ENCODE assay signal across 8 cellular contexts in the genomic region with DNA sequence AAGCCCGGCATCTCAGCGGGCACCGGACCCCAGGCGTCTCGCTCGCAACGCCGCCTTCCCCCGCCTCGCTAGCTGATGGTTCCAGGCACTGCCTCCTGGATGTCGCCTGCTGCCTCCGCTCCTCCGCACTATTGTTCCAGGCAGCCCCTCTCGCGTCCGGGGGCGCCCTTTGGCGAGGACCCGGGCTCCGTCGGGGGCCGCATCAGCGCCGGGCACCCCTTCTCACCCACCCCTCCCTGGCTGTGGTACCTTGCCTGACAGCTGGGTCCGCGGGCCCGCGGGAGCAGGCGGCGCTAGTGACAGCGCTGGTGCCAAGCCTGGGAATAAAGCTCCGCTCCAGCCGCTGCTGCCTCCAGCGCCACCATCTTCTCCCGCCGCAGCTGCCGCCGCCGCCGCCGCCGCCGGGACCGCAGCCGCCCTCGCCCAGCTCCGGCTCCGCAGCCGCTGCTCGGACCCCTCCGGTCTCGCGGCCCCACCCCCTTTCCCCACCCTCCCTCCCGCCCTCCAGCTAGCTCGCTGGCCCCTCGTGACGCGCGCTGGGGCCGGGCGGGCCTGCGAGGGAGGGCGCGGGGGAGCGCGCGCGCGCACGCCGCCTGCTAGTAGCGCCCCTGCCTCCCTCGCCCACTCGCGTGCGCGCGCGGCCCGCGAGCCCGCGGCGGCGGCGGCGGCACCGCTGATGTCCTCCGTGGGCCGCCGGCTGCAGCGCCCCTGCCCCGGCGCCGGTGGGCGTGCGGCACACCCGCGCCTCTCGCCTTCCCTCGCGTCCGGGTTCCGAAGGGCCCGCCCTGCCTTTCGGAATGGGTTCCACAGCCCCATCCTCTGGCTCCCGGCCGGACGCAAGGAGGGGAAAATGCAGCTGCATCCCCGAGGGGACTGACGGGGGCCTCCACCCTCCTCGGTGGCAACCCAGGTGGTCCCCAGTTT. TPM values are rescaled to one million over a fixed set of nuclear protein-coding genes. Genes with fewer than 3 reads are reported as not detected.
DNase-seq lines count a peak whose midpoint lies in the region; ATAC-seq and TF ChIP-seq lines count a peak whose summit lies in the region.

A gene (minus strand): TSS at position 468 of the 924 bp plus-strand sequence.

- peak; percentile 38 for ATAC-seq in GM23338

- peaks cover 6% of the 10 kb centered on the region for H3K4me1 ChIP-seq in GM23338 (ENCODE audit: insufficient read depth)
- H3K4me1 ChIP-seq in Loucy (ENCODE audit: insufficient read depth, low read length, poor library complexity, severe bottlenecking), result peaks cover 23% of the 10 kb centered on the region
- peaks cover 12% of the 10 kb centered on the region for H3K4me1 ChIP-seq in smooth muscle cell (ENCODE audit: low read depth)

- H3K27me3 ChIP-seq in GM23338 (ENCODE audit: insufficient read depth) (peaks cover 35% of the 10 kb centered on the region), Loucy (ENCODE audit: insufficient read depth, low read length, poor library complexity, severe bottlenecking) (no peaks in the 10 kb centered on the region), smooth muscle cell (ENCODE audit: low read depth) (peaks cover 20% of the 10 kb centered on the region)

- DNase-seq in GM03348 (ENCODE audit: low spot score) (peak; percentile 93), GM23338 (ENCODE audit: low spot score) (peak; percentile 64), UCSD-AML1 (lab: John Stamatoyannopoulos, UW; ENCODE audit: unreplicated experiment) (peak; percentile 27), caudate nucleus (lab: John Stamatoyannopoulos, UW) (peak in 57 of 61 donors; percentile 44 to 90 (median 77)), iris pigment epithelial cell (ENCODE audit: low read depth) (peak; percentile 32), smooth muscle cell (lab: John Stamatoyannopoulos, UW; ENCODE audit: unreplicated experiment) (peak; percentile 66), NCI-H1694 (lab: John Stamatoyannopoulos, UW) (no peak)

- H3K27me3 Mint-ChIP-seq in GM23338 (ENCODE audit: insufficient read depth, low read depth, poor library complexity), result peaks cover 25% of the 10 kb centered on the region

- H2AFZ ChIP-seq in GM23338 (peak within 1 kb of the TSS; percentile 97), Loucy (ENCODE audit: low read length) (peak within 1 kb of the TSS; percentile 96), smooth muscle cell (ENCODE audit: low read depth) (peak within 1 kb of the TSS; percentile 95)

- H3K36me3 ChIP-seq in GM23338 (ENCODE audit: insufficient read depth) (no peaks in the 10 kb centered on the region), Loucy (ENCODE audit: insufficient read depth, low read length) (no peaks in the 10 kb centered on the region), smooth muscle cell (ENCODE audit: low read depth) (no peaks in the 10 kb centered on the region)

- H3K9me3 ChIP-seq in Loucy (ENCODE audit: insufficient read depth, low read depth, low read length), result no peaks in the 10 kb centered on the region
- no peaks in the 10 kb centered on the region for H3K9me3 ChIP-seq in smooth muscle cell (replicated peaks; ENCODE audit: low read depth)

- H3K4me1 Mint-ChIP-seq in GM23338, result peaks cover 12% of the 10 kb centered on the region; the same call in 2 of the 3 replicates

- H3K4me2 ChIP-seq in GM23338 (peak within 1 kb of the TSS; percentile 95), Loucy (ENCODE audit: low read depth, low read length, poor library complexity, severe bottlenecking) (peak within 1 kb of the TSS; percentile 93), smooth muscle cell (peak within 1 kb of the TSS; percentile 91)

- H3K9me3 Mint-ChIP-seq in GM23338, result no peaks in the 10 kb centered on the region

- no peaks in the 10 kb centered on the region; the same call in 2 of the 3 replicates for H3K36me3 Mint-ChIP-seq in GM23338 (ENCODE audit: low read depth)

- H3K4me3 ChIP-seq in GM23338, result peak within 1 kb of the TSS; percentile 81
- peak within 1 kb of the TSS; percentile 92 for H3K4me3 ChIP-seq in Loucy (ENCODE audit: low read length, poor library complexity, severe bottlenecking)
- H3K4me3 ChIP-seq in smooth muscle cell, result peak within 1 kb of the TSS; percentile 68

- H3K4me3 Mint-ChIP-seq in GM23338, result peak within 1 kb of the TSS; percentile 68

- H3K9me2 ChIP-seq in GM23338 (ENCODE audit: insufficient read depth), result no peaks in the 10 kb centered on the region
- no peaks in the 10 kb centered on the region for H3K9me2 ChIP-seq in Loucy (replicated peaks; ENCODE audit: low read depth, low read length)

- H3K27ac ChIP-seq in GM23338 (ENCODE audit: low read depth), result 0 out of 2 replicates have a peak within 1 kb of the TSS, but pooled peaks have one; percentile 30
- peak within 1 kb of the TSS; percentile 93 for H3K27ac ChIP-seq in caudate nucleus (ENCODE audit: low read depth, low read length)
- peak within 1 kb of the TSS; percentile 2 for H3K27ac ChIP-seq in smooth muscle cell (ENCODE audit: low read depth)

- 2% methylated on average over 44 of the region's 112 CpGs for WGBS in smooth muscle cell (ENCODE audit: low lambda C conversion rate)

- H3K9ac ChIP-seq in Loucy (ENCODE audit: low read depth, low read length, poor library complexity, severe bottlenecking), result peak within 1 kb of the TSS; percentile 81
- no peak within 1 kb of the TSS for H3K9ac ChIP-seq in smooth muscle cell (ENCODE audit: low read depth)

- TF ChIP-seq CTCF in GM23338 (conservative IDR thresholded peaks at IDR 0.05; ENCODE audit: low read depth in 2 of 2), result no peak
- no peak for TF ChIP-seq CTCF in Loucy (conservative IDR thresholded peaks at IDR 0.05; ENCODE audit: low read length)
- TF ChIP-seq CTCF in smooth muscle cell (IDR thresholded peaks at IDR 0.05; ENCODE audit: borderline replicate concordance, insufficient read depth, poor library complexity, severe bottlenecking), result no peak

- peaks cover 8% of the 10 kb centered on the region; the same call in 1 of the 2 replicates for H3F3A ChIP-seq in GM23338 (replicated peaks; ENCODE audit: low read depth)
- no peaks in the 10 kb centered on the region for H3F3A ChIP-seq in Loucy (ENCODE audit: low read depth)
- H3F3A ChIP-seq in smooth muscle cell (ENCODE audit: low read depth), result peaks cover 18% of the 10 kb centered on the region

- H3K27ac Mint-ChIP-seq in GM23338, result no peak within 1 kb of the TSS

- H4K20me1 ChIP-seq in GM23338 (replicated peaks; ENCODE audit: insufficient read depth) (no peaks in the 10 kb centered on the region), Loucy (ENCODE audit: insufficient read depth, low read length, poor library complexity, severe bottlenecking) (no peaks in the 10 kb centered on the region), smooth muscle cell (ENCODE audit: low read depth) (no peaks in the 10 kb centered on the region)

- H3K79me2 ChIP-seq in GM23338 (replicated peaks; ENCODE audit: insufficient read depth) (no peaks in the 10 kb centered on the region), Loucy (ENCODE audit: insufficient read depth, low read length) (no peaks in the 10 kb centered on the region), smooth muscle cell (ENCODE audit: low read depth) (no peaks in the 10 kb centered on the region)

TF ChIP-seq in GM23338, 12 proteins besides CTCF, POLR2A, EP300 and RAD21 (continues in another document):
- TF ChIP-seq, protein P1, sequence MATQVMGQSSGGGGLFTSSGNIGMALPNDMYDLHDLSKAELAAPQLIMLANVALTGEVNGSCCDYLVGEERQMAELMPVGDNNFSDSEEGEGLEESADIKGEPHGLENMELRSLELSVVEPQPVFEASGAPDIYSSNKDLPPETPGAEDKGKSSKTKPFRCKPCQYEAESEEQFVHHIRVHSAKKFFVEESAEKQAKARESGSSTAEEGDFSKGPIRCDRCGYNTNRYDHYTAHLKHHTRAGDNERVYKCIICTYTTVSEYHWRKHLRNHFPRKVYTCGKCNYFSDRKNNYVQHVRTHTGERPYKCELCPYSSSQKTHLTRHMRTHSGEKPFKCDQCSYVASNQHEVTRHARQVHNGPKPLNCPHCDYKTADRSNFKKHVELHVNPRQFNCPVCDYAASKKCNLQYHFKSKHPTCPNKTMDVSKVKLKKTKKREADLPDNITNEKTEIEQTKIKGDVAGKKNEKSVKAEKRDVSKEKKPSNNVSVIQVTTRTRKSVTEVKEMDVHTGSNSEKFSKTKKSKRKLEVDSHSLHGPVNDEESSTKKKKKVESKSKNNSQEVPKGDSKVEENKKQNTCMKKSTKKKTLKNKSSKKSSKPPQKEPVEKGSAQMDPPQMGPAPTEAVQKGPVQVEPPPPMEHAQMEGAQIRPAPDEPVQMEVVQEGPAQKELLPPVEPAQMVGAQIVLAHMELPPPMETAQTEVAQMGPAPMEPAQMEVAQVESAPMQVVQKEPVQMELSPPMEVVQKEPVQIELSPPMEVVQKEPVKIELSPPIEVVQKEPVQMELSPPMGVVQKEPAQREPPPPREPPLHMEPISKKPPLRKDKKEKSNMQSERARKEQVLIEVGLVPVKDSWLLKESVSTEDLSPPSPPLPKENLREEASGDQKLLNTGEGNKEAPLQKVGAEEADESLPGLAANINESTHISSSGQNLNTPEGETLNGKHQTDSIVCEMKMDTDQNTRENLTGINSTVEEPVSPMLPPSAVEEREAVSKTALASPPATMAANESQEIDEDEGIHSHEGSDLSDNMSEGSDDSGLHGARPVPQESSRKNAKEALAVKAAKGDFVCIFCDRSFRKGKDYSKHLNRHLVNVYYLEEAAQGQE (IDR thresholded peaks at IDR 0.05; ENCODE audit: unreplicated experiment), result no peak
- TF ChIP-seq ZNF114 (CRISPR knock-in tag; IDR thresholded peaks at IDR 0.05) (no peak), JUNB (IDR thresholded peaks at IDR 0.05; ENCODE audit: unreplicated experiment) (no peak), EZH2 (IDR thresholded peaks at IDR 0.05; ENCODE audit: low read depth, unreplicated experiment) (no peak)

RNA-seq across cellular contexts. Expression of the gene that starts here (rescaled TPM):
- 0.58 and 1.0 TPM in 2 replicates for total RNA-seq in GM23338 (2014; rRNA removed; shearing (Covaris generic))
- 0.26 TPM in 2 replicates for polyA plus RNA-seq in GM23338 (2016; fragmentation: Nextera tagmentation; extraction: Ambion mirVana)
- 6.1 and 6.8 TPM in 2 replicates for total RNA-seq in smooth muscle cell
- 1.4 and 1.8 TPM in 2 replicates for polyA plus RNA-seq in smooth muscle cell

Comparison
In these comparisons a context has a peak if more than half of its experiments do, and no peak if none do; other contexts are left out.
1. H3K27ac ChIP-seq: peak in every context shown above with its lines; median percentile 93 in caudate nucleus; 30 in GM23338; 2 in smooth muscle cell.